Comparison of ENCODE assay signal across 9 cellular contexts in genomic region chr11:111264646-111265045, GRCh38. TPM values are rescaled to one million over a fixed set of nuclear protein-coding genes. Genes with fewer than 3 reads are reported as not detected.
"Had no signal": no experiment of that assay in that cellular context is flagged by ENCODE, and none has a peak within 500 bp of the region (broad histone marks: within the 10 kb centered on the region; RNA-seq: fewer than 3 reads in every experiment).

No MANE protein-coding gene starts in this region.

- DNase-seq: GM23248, GOT3, H7, Karpas-422, KBM-7 had no signal

- H3K36me3 ChIP-seq: HAP-1 had no signal

- H3K9me3 ChIP-seq: HAP-1 had no signal

- H3K4me1 ChIP-seq: HAP-1 had no signal

- H3K4me3 ChIP-seq: GM23248, HAP-1 had no signal

- H3K27ac ChIP-seq: GM23248, KMS-11 had no signal

- ATAC-seq: HCT116 had no signal

- H3K9ac ChIP-seq: GM23248, KMS-11 had no signal

- H3K4me2 ChIP-seq: KMS-11 had no signal

- H2AFZ ChIP-seq: GM23248 had no signal

RNA-seq across cellular contexts. Expression of gene POU2AF2, which starts 19.1 kb away (rescaled TPM):
- total RNA-seq: GM23248, H4, H7 had no signal
- polyA plus RNA-seq: GM23248 had no signal

RNA-seq across cellular contexts. Expression of gene POU2AF3, which starts 33.7 kb away (rescaled TPM):
- total RNA-seq: GM23248, H4 had no signal
- polyA plus RNA-seq: GM23248 had no signal
